Comparison of ENCODE assay signal across 20 cellular contexts in the genomic region with DNA sequence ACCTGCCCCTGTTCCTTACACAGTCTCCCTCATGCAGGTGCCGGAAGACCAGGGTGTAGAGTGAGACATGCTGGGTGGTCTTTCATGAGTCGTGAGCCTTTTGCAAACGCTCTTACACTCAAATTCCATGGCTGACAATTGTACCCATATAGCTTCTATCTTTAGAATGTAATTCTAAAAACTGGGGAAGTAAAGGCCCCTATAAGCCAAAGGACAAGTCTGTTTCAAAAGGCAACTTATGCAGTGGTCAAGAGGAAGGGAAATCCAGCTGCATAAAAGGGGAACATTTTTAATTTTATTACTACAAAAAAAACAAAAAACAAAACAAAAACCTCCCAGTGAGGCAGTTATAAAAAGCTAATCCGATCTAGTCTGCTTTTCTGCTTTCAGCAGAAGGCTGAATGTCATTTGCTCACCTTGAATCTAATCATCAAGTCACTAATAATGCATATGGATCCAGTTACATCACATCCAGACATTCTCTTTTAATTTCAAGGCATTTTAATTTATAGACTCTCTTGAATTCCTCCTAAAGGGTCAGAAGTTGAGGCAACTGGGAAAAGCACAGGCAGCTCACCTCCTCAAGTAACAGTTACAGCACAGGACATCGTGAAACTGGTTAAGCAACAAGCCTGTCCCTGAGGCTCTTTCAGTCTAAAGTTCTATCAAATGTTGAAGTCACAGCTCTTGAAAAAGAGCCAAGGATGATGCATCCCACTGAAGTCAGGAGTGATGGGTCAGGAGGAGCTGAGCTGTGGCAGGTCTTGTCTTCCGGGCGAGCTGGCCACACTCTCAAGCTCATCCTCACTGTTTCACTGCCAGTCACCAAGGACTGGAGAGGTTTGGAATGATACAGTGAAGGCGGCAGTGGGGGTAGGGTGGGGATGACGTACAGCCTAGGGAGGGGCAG.
DNase-seq lines count a peak whose midpoint lies in the region; ATAC-seq and TF ChIP-seq lines count a peak whose summit lies in the region.
"Had no signal": no experiment of that assay in that cellular context is flagged by ENCODE, and none has a peak within 500 bp of the region (broad histone marks: within the 10 kb centered on the region; RNA-seq: fewer than 3 reads in every experiment).

No MANE protein-coding gene starts in this region.

- intact Hi-C loops in Right ventricle myocardium superior (cut with DNase I) (no loop called here), right cardiac atrium (cut with DNase I) (no loop called here), adrenal gland (cut with DNase I) (no loop called here), upper lobe of right lung (cut with DNase I) (no loop called here), natural killer cell (cut with micrococcal nuclease) (no loop called here)

- H3K4me3 Mint-ChIP-seq in natural killer cell, result no peak overlapping the region
- H3K4me3 Mint-ChIP-seq: activated naive CD8-positive, alpha-beta T cell treated with anti-CD3 and anti-CD28 coated beads for 36 hours; neural crest cell; stimulated activated effector memory CD8-positive, alpha-beta T cell treated with anti-CD3 and anti-CD28 coated beads, Interleukin-12 subunit alpha, Interleukin-12 subunit beta, amount 100 ng/mL, for 72 hours had no signal

- no peak overlapping the region for H3K27ac ChIP-seq in right cardiac atrium (ENCODE audit: low read length)
- H3K27ac ChIP-seq in adrenal gland, result peak overlapping the region in 3 of 5 donors; percentile 39 to 70 (median 61)
- peak overlapping the region; percentile 42 for H3K27ac ChIP-seq in upper lobe of right lung
- H3K27ac ChIP-seq: uterus had no signal

- ATAC-seq in Right ventricle myocardium superior (ENCODE audit: poor library complexity) (peak; percentile 12), right cardiac atrium (no peak), upper lobe of right lung (peak; percentile 71), natural killer cell (no peak), HG02870 (IDR thresholded peaks at IDR 0.05; ENCODE audit: unreplicated experiment) (no peak)
- ATAC-seq: left colon; stimulated activated effector memory CD8-positive, alpha-beta T cell treated with anti-CD3 and anti-CD28 coated beads, Interleukin-12 subunit alpha, Interleukin-12 subunit beta, amount 100 ng/mL, for 72 hours had no signal

- TF ChIP-seq CTCF in adrenal gland (IDR thresholded peaks at IDR 0.05) (no peak), upper lobe of right lung (IDR thresholded peaks at IDR 0.05) (no peak), natural killer cell (IDR thresholded peaks at IDR 0.05) (no peak)

- no peaks in the 10 kb centered on the region for H3K4me1 Mint-ChIP-seq in natural killer cell
- H3K4me1 Mint-ChIP-seq: activated naive CD8-positive, alpha-beta T cell treated with anti-CD3 and anti-CD28 coated beads for 36 hours; neural crest cell; stimulated activated effector memory CD8-positive, alpha-beta T cell treated with anti-CD3 and anti-CD28 coated beads, Interleukin-12 subunit alpha, Interleukin-12 subunit beta, amount 100 ng/mL, for 72 hours had no signal

- H3K36me3 Mint-ChIP-seq in natural killer cell, result no peaks in the 10 kb centered on the region

- H3K36me3 ChIP-seq in adrenal gland (replicated peaks in 1 of 2) (no peaks in the 10 kb centered on the region), upper lobe of right lung (no peaks in the 10 kb centered on the region)
- H3K36me3 ChIP-seq: HAP-1, uterus had no signal

- no peaks in the 10 kb centered on the region for H3K27me3 Mint-ChIP-seq in natural killer cell (ENCODE audit: low read depth in 2 of 2)
- H3K27me3 Mint-ChIP-seq: activated naive CD8-positive, alpha-beta T cell treated with anti-CD3 and anti-CD28 coated beads for 36 hours had no signal

- H3K4me1 ChIP-seq in right cardiac atrium (ENCODE audit: control insufficient read depth, insufficient read depth, low read length) (no peaks in the 10 kb centered on the region), adrenal gland (replicated peaks in 1 of 2) (peaks cover 0 to 9% of the 10 kb centered on the region in 2 donors), upper lobe of right lung (no peaks in the 10 kb centered on the region)
- H3K4me1 ChIP-seq: HAP-1, sigmoid colon, uterus had no signal

- DNase-seq in Right ventricle myocardium superior, result no peak
- no peak for DNase-seq in right cardiac atrium
- peak in 5 of 7 donors; percentile 36 to 62 (median 45) for DNase-seq in adrenal gland
- peak; percentile 88 for DNase-seq in iris pigment epithelial cell (ENCODE audit: low read depth)
- DNase-seq in upper lobe of right lung, result no peak
- DNase-seq in natural killer cell, result no peak
- no peak for DNase-seq in stimulated activated CD4-positive, alpha-beta T cell treated with anti-CD3 and anti-CD28 coated beads, Interleukin-2, amount 100 ng/mL, for 24 hours
- DNase-seq: activated CD4-positive, alpha-beta T cell treated with anti-CD3 and anti-CD28 coated beads for 48 hours; activated naive CD8-positive, alpha-beta T cell treated with anti-CD3 and anti-CD28 coated beads for 36 hours; activated T-cell treated with anti-CD3 and anti-CD28 coated beads for 4 hours; COR-L47; left colon; NCI-H2029; NCI-H524 treated with DMSO at 0.1 percent for 48 hours; sigmoid colon; uterus had no signal

- WGBS in right cardiac atrium, result 83% methylated on average over 9 of the region's 9 CpGs
- WGBS in adrenal gland, 4 donors, result 64 to 76% (median 70%) methylated on average over 9 of the region's 9 CpGs

- H3K27me3 ChIP-seq in right cardiac atrium (ENCODE audit: control insufficient read depth, insufficient read depth) (no peaks in the 10 kb centered on the region), adrenal gland (no peaks in the 10 kb centered on the region), upper lobe of right lung (no peaks in the 10 kb centered on the region)
- H3K27me3 ChIP-seq: sigmoid colon, uterus had no signal

- no peak overlapping the region for H3K4me3 ChIP-seq in right cardiac atrium (ENCODE audit: low read length)
- H3K4me3 ChIP-seq in adrenal gland, result no peak overlapping the region
- no peak overlapping the region for H3K4me3 ChIP-seq in upper lobe of right lung
- H3K4me3 ChIP-seq: HAP-1, sigmoid colon, uterus had no signal

- H3K9me3 ChIP-seq in right cardiac atrium (ENCODE audit: control insufficient read depth, low read length) (no peaks in the 10 kb centered on the region), adrenal gland (replicated peaks in 1 of 3) (no peaks in the 10 kb centered on the region), upper lobe of right lung (no peaks in the 10 kb centered on the region)
- H3K9me3 ChIP-seq: HAP-1, sigmoid colon, uterus had no signal

- TF ChIP-seq POLR2A in adrenal gland (IDR thresholded peaks at IDR 0.05), result no peak

- no peaks in the 10 kb centered on the region for H3K9me3 Mint-ChIP-seq in natural killer cell
- H3K9me3 Mint-ChIP-seq: activated naive CD8-positive, alpha-beta T cell treated with anti-CD3 and anti-CD28 coated beads for 36 hours; stimulated activated effector memory CD8-positive, alpha-beta T cell treated with anti-CD3 and anti-CD28 coated beads, Interleukin-12 subunit alpha, Interleukin-12 subunit beta, amount 100 ng/mL, for 72 hours had no signal

- H3K27ac Mint-ChIP-seq in natural killer cell, result no peak overlapping the region
- H3K27ac Mint-ChIP-seq: activated naive CD8-positive, alpha-beta T cell treated with anti-CD3 and anti-CD28 coated beads for 36 hours had no signal

Comparison
In these comparisons a context has a peak if more than half of its experiments do, and no peak if none do; other contexts are left out.
1. ATAC-seq: peak in Right ventricle myocardium superior (single experiment) and upper lobe of right lung (single experiment); none in right cardiac atrium (0 of 2), natural killer cell (0 of 3) and HG02870 (single experiment).
2. DNase-seq: peak in adrenal gland (5 of 7) and iris pigment epithelial cell (single experiment); none in Right ventricle myocardium superior (single experiment), right cardiac atrium (0 of 3), upper lobe of right lung (single experiment), natural killer cell (single experiment) and stimulated activated CD4-positive, alpha-beta T cell treated with anti-CD3 and anti-CD28 coated beads, Interleukin-2, amount 100 ng/mL, for 24 hours (0 of 2).